21 cellular contexts compared by ENCODE assay signal in the genomic region with DNA sequence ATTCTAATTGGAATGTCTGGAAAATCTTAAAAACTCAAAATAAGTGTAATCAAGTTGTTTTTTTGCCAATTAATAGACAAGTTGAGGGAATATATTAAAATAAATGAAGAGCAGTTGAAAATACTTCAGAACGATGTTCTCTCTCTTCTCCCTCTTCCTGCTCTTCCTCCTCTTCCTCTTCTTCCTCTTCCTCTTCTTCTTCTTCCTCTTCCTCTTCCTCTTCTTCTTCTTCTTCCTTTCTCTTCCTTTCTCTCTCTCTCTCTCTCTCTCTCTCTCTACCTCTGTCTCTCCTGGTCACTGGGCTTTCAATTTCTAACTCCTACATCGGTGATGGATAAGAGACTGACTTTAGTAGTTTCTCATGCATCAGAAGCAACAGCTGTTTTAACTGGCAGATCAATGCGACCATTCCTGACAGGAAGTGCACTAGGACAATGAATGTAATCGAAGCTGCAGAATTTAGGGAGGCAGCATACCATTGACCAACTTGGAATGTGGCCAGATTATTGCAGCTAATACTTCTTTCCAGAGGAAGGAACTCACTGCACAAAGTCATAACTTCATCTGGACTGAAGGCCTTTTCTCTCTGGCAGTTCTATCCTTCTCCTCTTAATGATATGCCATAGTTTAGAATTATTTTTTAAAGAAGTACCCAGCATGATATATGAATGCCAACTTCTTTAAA.
"Had no signal": no experiment of that assay in that cellular context is flagged by ENCODE, and none has a peak within 500 bp of the region (broad histone marks: within the 10 kb centered on the region; RNA-seq: fewer than 3 reads in every experiment).

No MANE protein-coding gene starts in this region.

- H3K4me3 Mint-ChIP-seq: activated CD4-positive, alpha-beta memory T cell treated with anti-CD3 and anti-CD28 coated beads, Interleukin-2, amount 10 ng/mL, durations not matched to agents 7 days and 5 days; activated T-cell treated with anti-CD3 and anti-CD28 coated beads, Interleukin-2, amount 50 U/mL, for 4 hours; nephron; stimulated activated naive B cell treated with anti-CD40 and anti-IgM and Interleukin-4, amounts not matched to agents 10 μg/mL and 1 μg/mL and 100 μg/mL, for 72 hours had no signal

- H3K27ac Mint-ChIP-seq: activated CD4-positive, alpha-beta memory T cell treated with anti-CD3 and anti-CD28 coated beads, Interleukin-2, amount 10 ng/mL, durations not matched to agents 7 days and 5 days; stimulated activated naive B cell treated with anti-CD40 and anti-IgM and Interleukin-4, amounts not matched to agents 10 μg/mL and 1 μg/mL and 100 μg/mL, for 72 hours had no signal

- H3K27me3 ChIP-seq: tibial artery, uterus had no signal

- H3K9me3 Mint-ChIP-seq: activated CD4-positive, alpha-beta memory T cell treated with anti-CD3 and anti-CD28 coated beads, Interleukin-2, amount 10 ng/mL, durations not matched to agents 7 days and 5 days; activated T-cell treated with anti-CD3 and anti-CD28 coated beads, Interleukin-2, amount 50 U/mL, for 4 hours; nephron; stimulated activated naive B cell treated with anti-CD40 and anti-IgM and Interleukin-4, amounts not matched to agents 10 μg/mL and 1 μg/mL and 100 μg/mL, for 72 hours had no signal

- H3K4me1 Mint-ChIP-seq: activated CD4-positive, alpha-beta memory T cell treated with anti-CD3 and anti-CD28 coated beads, Interleukin-2, amount 10 ng/mL, durations not matched to agents 7 days and 5 days; stimulated activated naive B cell treated with anti-CD40 and anti-IgM and Interleukin-4, amounts not matched to agents 10 μg/mL and 1 μg/mL and 100 μg/mL, for 72 hours had no signal

- ATAC-seq: activated T-cell treated with anti-CD3 and anti-CD28 coated beads, Interleukin-2, amount 50 U/mL, for 4 hours; esophagus mucosa; left ventricle myocardium superior; right cardiac atrium; stimulated activated naive B cell treated with anti-CD40 and anti-IgM and Interleukin-4, amounts not matched to agents 10 μg/mL and 1 μg/mL and 100 μg/mL, for 72 hours had no signal

- H3K36me3 ChIP-seq: prostate gland, tibial artery, uterus had no signal

- H3K36me3 Mint-ChIP-seq: stimulated activated naive B cell treated with anti-CD40 and anti-IgM and Interleukin-4, amounts not matched to agents 10 μg/mL and 1 μg/mL and 100 μg/mL, for 72 hours had no signal

- H3K27ac ChIP-seq: coronary artery, prostate gland, skin epidermis, tibial artery, uterus had no signal

- H3K4me1 ChIP-seq: prostate gland, tibial artery, uterus had no signal

- H3K9me3 ChIP-seq: prostate gland, tibial artery, uterus had no signal

- H3K4me3 ChIP-seq: coronary artery, prostate gland, skin epidermis, tibial artery, uterus had no signal

- DNase-seq: activated CD4-positive, alpha-beta memory T cell treated with anti-CD3 and anti-CD28 coated beads, Interleukin-2, amount 10 ng/mL, durations not matched to agents 7 days and 5 days; activated CD4-positive, alpha-beta T cell treated with anti-CD3 and anti-CD28 coated beads for 4 hours; activated effector memory CD4-positive, alpha-beta T cell treated with Interleukin-2 at 50 U/mL for 16 hours; activated naive CD4-positive, alpha-beta T cell treated with anti-CD3 and anti-CD28 coated beads, Interleukin-2, amount 50 U/mL, for 16 hours; activated T-cell treated with anti-CD3 and anti-CD28 coated beads, Interleukin-2, amount 50 U/mL, for 4 hours; amniotic stem cell; central memory CD4-positive, alpha-beta T cell; kidney glomerular epithelial cell; left ventricle myocardium superior; occipital lobe; right cardiac atrium; stimulated activated CD4-positive, alpha-beta T cell treated with anti-CD3 and anti-CD28 coated beads, Interleukin-15, amount 100 ng/mL, for 24 hours; stimulated activated CD4-positive, alpha-beta T cell treated with anti-CD3 and anti-CD28 coated beads, Interleukin-4, amount 100 ng/mL, for 1 hour; stimulated activated naive B cell treated with anti-CD40 and anti-IgM and Interleukin-4, amounts not matched to agents 10 μg/mL and 1 μg/mL and 100 μg/mL, for 72 hours; tibial artery; uterus had no signal
